Comparison of ENCODE assay signal across 9 cellular contexts in genomic region chr1:241677171-241677570, GRCh38. TPM values are rescaled to one million over a fixed set of nuclear protein-coding genes. Genes with fewer than 3 reads are reported as not detected.
DNase-seq lines count a peak whose midpoint lies in the region; ATAC-seq and TF ChIP-seq lines count a peak whose summit lies in the region.
"Had no signal": no experiment of that assay in that cellular context is flagged by ENCODE, and none has a peak within 500 bp of the region (broad histone marks: within the 10 kb centered on the region; RNA-seq: fewer than 3 reads in every experiment).

No MANE protein-coding gene starts in this region.

- TF ChIP-seq CTCF in lower leg skin (IDR thresholded peaks at IDR 0.05): no peak

- H3K4me3 ChIP-seq in lower leg skin (ENCODE audit: low read depth, poor library complexity, severe bottlenecking): no peak overlapping the region

- peak; percentile 40 to 48 for DNase-seq in activated CD4-positive, alpha-beta T cell treated with anti-CD3 and anti-CD28 coated beads for 4 hours
- no peak for DNase-seq in activated CD4-positive, alpha-beta T cell treated with anti-CD3 and anti-CD28 coated beads, Interleukin-2, amount 50 U/mL, for 1 hour
- peak; percentile 33 for DNase-seq in NCI-H82 treated with DMSO at 0.1 percent for 48 hours (lab: John Stamatoyannopoulos, UW; ENCODE audit: unreplicated experiment)
- peak; percentile 37 for DNase-seq in stimulated activated CD4-positive, alpha-beta T cell treated with anti-CD3 and anti-CD28 coated beads, Interleukin-4, amount 100 ng/mL, for 24 hours
- no peak for DNase-seq in NCI-H187 treated with DMSO at 0.1 percent for 48 hours (lab: John Stamatoyannopoulos, UW)
- no peak for DNase-seq in pons (ENCODE audit: low spot score)
- DNase-seq in lower leg skin (ENCODE audit: low spot score in 2 of 2): no peak

- 72 to 79% methylated on average over 5 of the region's 5 CpGs for WGBS in lower leg skin, 2 donors

- ATAC-seq in HG02642 (IDR thresholded peaks at IDR 0.05; ENCODE audit: poor library complexity, unreplicated experiment): peak; percentile 91

- TF ChIP-seq POLR2A in lower leg skin (IDR thresholded peaks at IDR 0.05): no peak

- intact Hi-C loops in lower leg skin (cut with DNase I; ENCODE audit: low total_unique reads): no loop called here

RNA-seq across cellular contexts. Expression of gene WDR64, which starts 25.1 kb away (rescaled TPM):
- not detected for total RNA-seq in lower leg skin
- total RNA-seq: kidney epithelial cell had no signal

RNA-seq across cellular contexts. Expression of gene CHML, which starts 37.0 kb away (rescaled TPM):
- total RNA-seq in lower leg skin: 10 to 100 TPM in 1 of 4 donors, 1 to 10 TPM in 3; 7.5 to 10.6 (median 7.9) TPM

RNA-seq across cellular contexts. Expression of gene OPN3, which starts 37.0 kb away (rescaled TPM):
- total RNA-seq in lower leg skin: 10 to 100 TPM; 22.2 to 34.6 (median 32.1) TPM

Comparison
In these comparisons a context has a peak if more than half of its experiments do, and no peak if none do; other contexts are left out.
1. DNase-seq: peak in activated CD4-positive, alpha-beta T cell treated with anti-CD3 and anti-CD28 coated beads for 4 hours (2 of 2), NCI-H82 treated with DMSO at 0.1 percent for 48 hours (single experiment) and stimulated activated CD4-positive, alpha-beta T cell treated with anti-CD3 and anti-CD28 coated beads, Interleukin-4, amount 100 ng/mL, for 24 hours (single experiment); none in activated CD4-positive, alpha-beta T cell treated with anti-CD3 and anti-CD28 coated beads, Interleukin-2, amount 50 U/mL, for 1 hour (single experiment), NCI-H187 treated with DMSO at 0.1 percent for 48 hours (single experiment), pons (single experiment) and lower leg skin (0 of 2).